2 cellular contexts compared by ENCODE assay signal in genomic region chr17:64641499-64641898, GRCh38.
TF ChIP-seq lines count a peak whose summit lies in the region.

No MANE protein-coding gene starts in this region.

TF ChIP-seq in HEK293, 187 proteins besides CTCF, POLR2A, EP300 and RAD21 (continued from another document):
- TF ChIP-seq ZNF121 (tag by site-specific recombination; IDR thresholded peaks at IDR 0.05) (no peak), ZNF223 (tag by site-specific recombination; IDR thresholded peaks at IDR 0.05) (no peak), ZNF514 (tag by site-specific recombination; IDR thresholded peaks at IDR 0.05) (no peak), ZNF707 (tag by site-specific recombination; IDR thresholded peaks at IDR 0.05) (no peak), GLIS1 (tag by site-specific recombination; IDR thresholded peaks at IDR 0.05) (peak; percentile 51; the same call in 1 of the 2 replicates), SP3 (tag by site-specific recombination; IDR thresholded peaks at IDR 0.05) (no peak), KLF16 (tag by site-specific recombination; IDR thresholded peaks at IDR 0.05) (no peak), ZFP37 (tag by site-specific recombination; IDR thresholded peaks at IDR 0.05) (peak; percentile 28; the same call in 1 of the 2 replicates), ZNF585B (tag by site-specific recombination; IDR thresholded peaks at IDR 0.05) (no peak), PRDM1 (tag by site-specific recombination; IDR thresholded peaks at IDR 0.05) (0 out of 2 replicates have a peak, but pooled peaks have one; percentile 34)

TF ChIP-seq in GM12878, 131 proteins besides CTCF, POLR2A, EP300 and RAD21 (continued from another document):
- TF ChIP-seq ELK1 (IDR thresholded peaks at IDR 0.05; ENCODE audit: low read depth, low read length) (no peak), MYC (IDR thresholded peaks at IDR 0.05; ENCODE audit: insufficient read depth, insufficient read length, insufficient replicate concordance, low read length, severe bottlenecking) (no peak), NFYA (IDR thresholded peaks at IDR 0.05; ENCODE audit: borderline replicate concordance, low read depth, low read length) (no peak), BCL11A (IDR thresholded peaks at IDR 0.05; ENCODE audit: low read depth, low read length) (no peak), ZBED1 (IDR thresholded peaks at IDR 0.05; ENCODE audit: borderline replicate concordance) (no peak), IKZF2 (IDR thresholded peaks at IDR 0.05) (no peak), TBL1XR1 (IDR thresholded peaks at IDR 0.05; ENCODE audit: low read depth, low read length) (no peak)
- TF ChIP-seq, protein P1, sequence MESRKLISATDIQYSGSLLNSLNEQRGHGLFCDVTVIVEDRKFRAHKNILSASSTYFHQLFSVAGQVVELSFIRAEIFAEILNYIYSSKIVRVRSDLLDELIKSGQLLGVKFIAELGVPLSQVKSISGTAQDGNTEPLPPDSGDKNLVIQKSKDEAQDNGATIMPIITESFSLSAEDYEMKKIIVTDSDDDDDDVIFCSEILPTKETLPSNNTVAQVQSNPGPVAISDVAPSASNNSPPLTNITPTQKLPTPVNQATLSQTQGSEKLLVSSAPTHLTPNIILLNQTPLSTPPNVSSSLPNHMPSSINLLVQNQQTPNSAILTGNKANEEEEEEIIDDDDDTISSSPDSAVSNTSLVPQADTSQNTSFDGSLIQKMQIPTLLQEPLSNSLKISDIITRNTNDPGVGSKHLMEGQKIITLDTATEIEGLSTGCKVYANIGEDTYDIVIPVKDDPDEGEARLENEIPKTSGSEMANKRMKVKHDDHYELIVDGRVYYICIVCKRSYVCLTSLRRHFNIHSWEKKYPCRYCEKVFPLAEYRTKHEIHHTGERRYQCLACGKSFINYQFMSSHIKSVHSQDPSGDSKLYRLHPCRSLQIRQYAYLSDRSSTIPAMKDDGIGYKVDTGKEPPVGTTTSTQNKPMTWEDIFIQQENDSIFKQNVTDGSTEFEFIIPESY (IDR thresholded peaks at IDR 0.05), result no peak
TF ChIP-seq in GM12878: peak in this region for 0.
